ENCODE assay signal across 10 cellular contexts in genomic region chr18:56248613-56249235, GRCh38.
DNase-seq lines count a peak whose midpoint lies in the region; ATAC-seq and TF ChIP-seq lines count a peak whose summit lies in the region.
"Had no signal": no experiment of that assay in that cellular context is flagged by ENCODE, and none has a peak within 500 bp of the region (broad histone marks: within the 10 kb centered on the region; RNA-seq: fewer than 3 reads in every experiment).

No MANE protein-coding gene starts in this region.

- H3K9me3 Mint-ChIP-seq in type B pancreatic cell = peaks cover 11% of the 10 kb centered on the region
- no peaks in the 10 kb centered on the region for H3K9me3 Mint-ChIP-seq in CD8-positive, alpha-beta T cell

- H2AFZ ChIP-seq in mesenchymal stem cell (ENCODE audit: low read depth, low read length) = no peak overlapping the region

- no peak overlapping the region for H4K8ac ChIP-seq in mesenchymal stem cell (ENCODE audit: low read length)

- H3K14ac ChIP-seq in mesenchymal stem cell (ENCODE audit: low read length in 2 of 2) = no peak overlapping the region

- H4K91ac ChIP-seq in mesenchymal stem cell (ENCODE audit: low read length) = no peak overlapping the region

- H3K4ac ChIP-seq in mesenchymal stem cell (ENCODE audit: low read depth in 1 of 2, low read length in 2 of 2) = peak overlapping the region in 1 of 2 experiments; percentile 41

- H3K4me3 Mint-ChIP-seq in type B pancreatic cell = no peak overlapping the region
- no peak overlapping the region for H3K4me3 Mint-ChIP-seq in CD8-positive, alpha-beta T cell

- H3K4me1 Mint-ChIP-seq in type B pancreatic cell (ENCODE audit: unreplicated experiment) = peaks cover 13% of the 10 kb centered on the region
- peaks cover 2% of the 10 kb centered on the region for H3K4me1 Mint-ChIP-seq in CD8-positive, alpha-beta T cell (ENCODE audit: low read depth)

- H3K4me3 ChIP-seq in mesenchymal stem cell (ENCODE audit: insufficient read depth in 1 of 2, low read depth in 1 of 2, low read length in 2 of 2) = no peak overlapping the region
- no peak overlapping the region for H3K4me3 ChIP-seq in CD8-positive, alpha-beta T cell (ENCODE audit: low read depth, low read length)

- ATAC-seq in GM18499 (IDR thresholded peaks at IDR 0.05; ENCODE audit: insufficient read depth, unreplicated experiment) (peak; percentile 87), GM19468 (IDR thresholded peaks at IDR 0.05; ENCODE audit: extremely low read depth, unreplicated experiment) (peak; percentile 94), HG03064 (IDR thresholded peaks at IDR 0.05; ENCODE audit: low read depth, unreplicated experiment) (peak; percentile 99)
- no peak for ATAC-seq in CD8-positive, alpha-beta T cell

- no peaks in the 10 kb centered on the region for H3K9me3 ChIP-seq in mesenchymal stem cell (ENCODE audit: control insufficient read depth, low read length)
- H3K9me3 ChIP-seq in CD8-positive, alpha-beta T cell (ENCODE audit: low read length) = no peaks in the 10 kb centered on the region

- H2BK120ac ChIP-seq in mesenchymal stem cell (ENCODE audit: low read depth, low read length) = no peak overlapping the region

- H2BK12ac ChIP-seq in mesenchymal stem cell (ENCODE audit: low read length in 2 of 2) = no peak overlapping the region

- no peak overlapping the region for H2BK5ac ChIP-seq in mesenchymal stem cell (ENCODE audit: low read depth, low read length, poor library complexity, severe bottlenecking)

- no peaks in the 10 kb centered on the region for H3K27me3 ChIP-seq in mesenchymal stem cell (ENCODE audit: control insufficient read depth in 1 of 2, insufficient read depth in 1 of 2, low read length in 2 of 2)
- no peaks in the 10 kb centered on the region for H3K27me3 ChIP-seq in CD8-positive, alpha-beta T cell (ENCODE audit: insufficient read depth, low read length)

- H3K79me1 ChIP-seq in mesenchymal stem cell (replicated peaks; ENCODE audit: low read length, poor library complexity, severe bottlenecking) = no peaks in the 10 kb centered on the region

- peaks cover 2% of the 10 kb centered on the region for H3K27me3 Mint-ChIP-seq in type B pancreatic cell
- no peaks in the 10 kb centered on the region for H3K27me3 Mint-ChIP-seq in CD8-positive, alpha-beta T cell (ENCODE audit: low read depth)

- DNase-seq in OCI-M1 (lab: John Stamatoyannopoulos, UW) = peak; percentile 73
- no peak for DNase-seq in AG20443 (ENCODE audit: low spot score)
- no peak for DNase-seq in type B pancreatic cell (ENCODE audit: extremely low spot score, unreplicated experiment)
- DNase-seq in mesenchymal stem cell = no peak
- no peak for DNase-seq in CD8-positive, alpha-beta T cell
- DNase-seq: stimulated activated naive CD4-positive, alpha-beta T cell treated with Interleukin-2 at 50 U/mL for 16 hours; WERI-Rb-1 had no signal

- intact Hi-C loops in CD8-positive, alpha-beta T cell (cut with DNase I, micrococcal nuclease) = no loop called here

- WGBS in mesenchymal stem cell = 86% methylated on average over 3 of the region's 3 CpGs

- no peaks in the 10 kb centered on the region for H3K36me3 ChIP-seq in mesenchymal stem cell (ENCODE audit: control insufficient read depth in 1 of 2, insufficient read depth in 2 of 2, low read depth in 1 of 2, low read length in 2 of 2)
- no peaks in the 10 kb centered on the region for H3K36me3 ChIP-seq in CD8-positive, alpha-beta T cell (ENCODE audit: insufficient read depth, low read length)
- H3K36me3 ChIP-seq: WERI-Rb-1 had no signal

- POLR2A ChIA-PET in CD8-positive, alpha-beta T cell (lab: Charles Lee) = no interaction called here

- no peak overlapping the region for H3K27ac Mint-ChIP-seq in type B pancreatic cell
- H3K27ac Mint-ChIP-seq in CD8-positive, alpha-beta T cell = no peak overlapping the region

- CTCF ChIA-PET in CD8-positive, alpha-beta T cell (lab: Charles Lee) = no interaction called here

- no peak overlapping the region for H2BK15ac ChIP-seq in mesenchymal stem cell (ENCODE audit: low read depth, poor library complexity, severe bottlenecking)

- no peak overlapping the region for H3K4me2 ChIP-seq in mesenchymal stem cell (ENCODE audit: low read length, poor library complexity, severe bottlenecking)

- TF ChIP-seq CTCF in type B pancreatic cell (conservative IDR thresholded peaks at IDR 0.05) = no peak
- TF ChIP-seq CTCF in CD8-positive, alpha-beta T cell (IDR thresholded peaks at IDR 0.05) = no peak

- H3K23ac ChIP-seq in mesenchymal stem cell (ENCODE audit: low read length in 2 of 2) = no peak overlapping the region

- H3K36me3 Mint-ChIP-seq in type B pancreatic cell = no peaks in the 10 kb centered on the region
- no peaks in the 10 kb centered on the region for H3K36me3 Mint-ChIP-seq in CD8-positive, alpha-beta T cell

- H3K9ac ChIP-seq in mesenchymal stem cell (ENCODE audit: low read length) = no peak overlapping the region

- no peak overlapping the region for H3K27ac ChIP-seq in mesenchymal stem cell (ENCODE audit: low read length, poor library complexity, severe bottlenecking)
- no peak overlapping the region for H3K27ac ChIP-seq in CD8-positive, alpha-beta T cell (ENCODE audit: low read depth, low read length)
- H3K27ac ChIP-seq: WERI-Rb-1 had no signal

- H2AK5ac ChIP-seq in mesenchymal stem cell (ENCODE audit: low read length, severe bottlenecking) = no peak overlapping the region

- no peak overlapping the region for H3K18ac ChIP-seq in mesenchymal stem cell (ENCODE audit: low read depth in 1 of 2, low read length in 2 of 2)

- H3K4me1 ChIP-seq in mesenchymal stem cell (ENCODE audit: control insufficient read depth, insufficient read depth, low read depth, low read length) = no peaks in the 10 kb centered on the region
- no peaks in the 10 kb centered on the region for H3K4me1 ChIP-seq in CD8-positive, alpha-beta T cell (ENCODE audit: insufficient read depth, low read length)
